In genomic region chr18:6521804-6522418, GRCh38 we compare ENCODE assay signal across 8 cellular contexts.
A peak's percentile ranks its signal among the peaks of the same experiment; 100 is the strongest.
DNase-seq lines count a peak whose midpoint lies in the region; ATAC-seq and TF ChIP-seq lines count a peak whose summit lies in the region.

No MANE protein-coding gene starts in this region.

- H2AFZ ChIP-seq in KMS-11 (ENCODE audit: low read depth): no peak overlapping the region

- H3K4me1 ChIP-seq in KMS-11 (ENCODE audit: low read depth, poor library complexity, severe bottlenecking): no peaks in the 10 kb centered on the region

- no peaks in the 10 kb centered on the region for H3K36me3 ChIP-seq in KMS-11 (ENCODE audit: insufficient read depth)

- no peaks in the 10 kb centered on the region for H3K79me2 ChIP-seq in KMS-11 (ENCODE audit: insufficient read depth, low read depth)

- peak; percentile 95 for TF ChIP-seq CTCF in KMS-11 (conservative IDR thresholded peaks at IDR 0.05; ENCODE audit: low read depth, low read length)

- H3K27ac ChIP-seq in KMS-11: no peak overlapping the region

- DNase-seq in DMS 273 (lab: John Stamatoyannopoulos, UW; ENCODE audit: unreplicated experiment): peak; percentile 77
- DNase-seq in activated CD4-positive, alpha-beta T cell treated with anti-CD3 and anti-CD28 coated beads, Interleukin-2, amount 50 U/mL, for 48 hours: peak; percentile 13
- peak; percentile 36 for DNase-seq in kidney glomerular epithelial cell (lab: John Stamatoyannopoulos, UW)
- no peak for DNase-seq in GDM1 (lab: John Stamatoyannopoulos, UW)

- no peak overlapping the region for H3K4me2 ChIP-seq in KMS-11

- no peaks in the 10 kb centered on the region for H4K20me1 ChIP-seq in KMS-11 (ENCODE audit: insufficient read depth)

- ATAC-seq in GM18519 (IDR thresholded peaks at IDR 0.05; ENCODE audit: low FRiP score, unreplicated experiment): peak; percentile 67
- ATAC-seq in GM21825 (IDR thresholded peaks at IDR 0.05; ENCODE audit: unreplicated experiment): no peak
- no peak for ATAC-seq in GM21526 (IDR thresholded peaks at IDR 0.05; ENCODE audit: low FRiP score, unreplicated experiment)

- no peak overlapping the region for H3K4me3 ChIP-seq in KMS-11 (IDR thresholded peaks at IDR 0.05; ENCODE audit: insufficient read depth, low read depth, low read length)

- H3K9ac ChIP-seq in KMS-11: no peak overlapping the region

- no peaks in the 10 kb centered on the region for H3K27me3 ChIP-seq in KMS-11 (ENCODE audit: insufficient read depth, low read depth)
